ENCODE assay signal across 1 cellular context in genomic region chr6:105487040-105487787, GRCh38.
TF ChIP-seq lines count a peak whose summit lies in the region.

No MANE protein-coding gene starts in this region.

TF ChIP-seq in K562, 482 proteins besides CTCF, POLR2A, EP300 and RAD21 (continued from another document):
- TF ChIP-seq MGA (IDR thresholded peaks at IDR 0.05) (no peak), SUPT5H (IDR thresholded peaks at IDR 0.05) (no peak), MAFG (tag; conservative IDR thresholded peaks at IDR 0.05) (peak; percentile 39; the same call in 1 of the 2 replicates), ZFP1 (CRISPR knock-in tag; IDR thresholded peaks at IDR 0.05) (no peak)
- TF ChIP-seq, protein P1, sequence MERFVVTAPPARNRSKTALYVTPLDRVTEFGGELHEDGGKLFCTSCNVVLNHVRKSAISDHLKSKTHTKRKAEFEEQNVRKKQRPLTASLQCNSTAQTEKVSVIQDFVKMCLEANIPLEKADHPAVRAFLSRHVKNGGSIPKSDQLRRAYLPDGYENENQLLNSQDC (CRISPR knock-in tag; IDR thresholded peaks at IDR 0.05): no peak
